Comparison of ENCODE assay signal across 1 cellular context in the genomic region with DNA sequence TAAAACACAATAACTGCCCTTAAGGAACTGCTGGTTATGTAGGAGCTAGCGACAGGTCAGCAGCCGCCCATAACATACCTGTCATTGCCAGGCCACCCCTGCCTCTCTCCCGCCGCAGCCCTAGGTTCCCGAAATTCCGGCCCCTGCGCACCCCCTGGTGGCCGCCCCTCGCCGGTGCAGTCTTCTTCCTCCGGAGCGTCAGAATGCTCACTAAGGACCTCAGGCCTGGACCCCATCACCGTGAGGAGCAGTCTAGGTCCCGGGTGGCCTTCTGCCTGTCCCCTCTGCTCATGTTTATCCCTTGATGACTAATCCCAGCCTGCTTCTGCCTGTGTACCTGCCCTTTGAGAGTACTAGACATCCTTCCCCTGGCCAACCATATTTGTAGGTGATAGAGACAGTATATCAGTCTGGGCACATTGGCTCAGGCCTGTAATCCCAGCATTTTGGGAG.
TF ChIP-seq lines count a peak whose summit lies in the region.

No MANE protein-coding gene starts in this region.

TF ChIP-seq in HepG2, 621 proteins besides CTCF, POLR2A, EP300 and RAD21 (continued from another document and continues in another):
- 0 out of 2 replicates have a peak, but pooled peaks have one; percentile 67 for TF ChIP-seq ZNF572 (CRISPR knock-in tag; IDR thresholded peaks at IDR 0.05)
- TF ChIP-seq SAP130 (CRISPR knock-in tag; IDR thresholded peaks at IDR 0.05; ENCODE audit: low read depth): peak; percentile 42; the same call in 1 of the 2 replicates
- peak; percentile 62; the same call in 1 of the 2 replicates for TF ChIP-seq ELF3 (CRISPR knock-in tag; IDR thresholded peaks at IDR 0.05)
- 0 out of 2 replicates have a peak, but pooled peaks have one; percentile 35 for TF ChIP-seq ZBTB20 (CRISPR knock-in tag; IDR thresholded peaks at IDR 0.05; ENCODE audit: borderline replicate concordance, low read depth)
- TF ChIP-seq, protein P1, sequence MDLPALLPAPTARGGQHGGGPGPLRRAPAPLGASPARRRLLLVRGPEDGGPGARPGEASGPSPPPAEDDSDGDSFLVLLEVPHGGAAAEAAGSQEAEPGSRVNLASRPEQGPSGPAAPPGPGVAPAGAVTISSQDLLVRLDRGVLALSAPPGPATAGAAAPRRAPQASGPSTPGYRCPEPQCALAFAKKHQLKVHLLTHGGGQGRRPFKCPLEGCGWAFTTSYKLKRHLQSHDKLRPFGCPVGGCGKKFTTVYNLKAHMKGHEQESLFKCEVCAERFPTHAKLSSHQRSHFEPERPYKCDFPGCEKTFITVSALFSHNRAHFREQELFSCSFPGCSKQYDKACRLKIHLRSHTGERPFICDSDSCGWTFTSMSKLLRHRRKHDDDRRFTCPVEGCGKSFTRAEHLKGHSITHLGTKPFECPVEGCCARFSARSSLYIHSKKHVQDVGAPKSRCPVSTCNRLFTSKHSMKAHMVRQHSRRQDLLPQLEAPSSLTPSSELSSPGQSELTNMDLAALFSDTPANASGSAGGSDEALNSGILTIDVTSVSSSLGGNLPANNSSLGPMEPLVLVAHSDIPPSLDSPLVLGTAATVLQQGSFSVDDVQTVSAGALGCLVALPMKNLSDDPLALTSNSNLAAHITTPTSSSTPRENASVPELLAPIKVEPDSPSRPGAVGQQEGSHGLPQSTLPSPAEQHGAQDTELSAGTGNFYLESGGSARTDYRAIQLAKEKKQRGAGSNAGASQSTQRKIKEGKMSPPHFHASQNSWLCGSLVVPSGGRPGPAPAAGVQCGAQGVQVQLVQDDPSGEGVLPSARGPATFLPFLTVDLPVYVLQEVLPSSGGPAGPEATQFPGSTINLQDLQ (CRISPR knock-in tag; IDR thresholded peaks at IDR 0.05): no peak
- TF ChIP-seq MYC (CRISPR knock-in tag; IDR thresholded peaks at IDR 0.05; ENCODE audit: borderline replicate concordance): peak; percentile 29; the same call in 1 of the 2 replicates
- TF ChIP-seq, protein P2, sequence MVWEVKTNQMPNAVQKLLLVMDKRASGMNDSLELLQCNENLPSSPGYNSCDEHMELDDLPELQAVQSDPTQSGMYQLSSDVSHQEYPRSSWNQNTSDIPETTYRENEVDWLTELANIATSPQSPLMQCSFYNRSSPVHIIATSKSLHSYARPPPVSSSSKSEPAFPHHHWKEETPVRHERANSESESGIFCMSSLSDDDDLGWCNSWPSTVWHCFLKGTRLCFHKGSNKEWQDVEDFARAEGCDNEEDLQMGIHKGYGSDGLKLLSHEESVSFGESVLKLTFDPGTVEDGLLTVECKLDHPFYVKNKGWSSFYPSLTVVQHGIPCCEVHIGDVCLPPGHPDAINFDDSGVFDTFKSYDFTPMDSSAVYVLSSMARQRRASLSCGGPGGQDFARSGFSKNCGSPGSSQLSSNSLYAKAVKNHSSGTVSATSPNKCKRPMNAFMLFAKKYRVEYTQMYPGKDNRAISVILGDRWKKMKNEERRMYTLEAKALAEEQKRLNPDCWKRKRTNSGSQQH (CRISPR knock-in tag; IDR thresholded peaks at IDR 0.05; ENCODE audit: low read depth): no peak
- TF ChIP-seq, protein P3, sequence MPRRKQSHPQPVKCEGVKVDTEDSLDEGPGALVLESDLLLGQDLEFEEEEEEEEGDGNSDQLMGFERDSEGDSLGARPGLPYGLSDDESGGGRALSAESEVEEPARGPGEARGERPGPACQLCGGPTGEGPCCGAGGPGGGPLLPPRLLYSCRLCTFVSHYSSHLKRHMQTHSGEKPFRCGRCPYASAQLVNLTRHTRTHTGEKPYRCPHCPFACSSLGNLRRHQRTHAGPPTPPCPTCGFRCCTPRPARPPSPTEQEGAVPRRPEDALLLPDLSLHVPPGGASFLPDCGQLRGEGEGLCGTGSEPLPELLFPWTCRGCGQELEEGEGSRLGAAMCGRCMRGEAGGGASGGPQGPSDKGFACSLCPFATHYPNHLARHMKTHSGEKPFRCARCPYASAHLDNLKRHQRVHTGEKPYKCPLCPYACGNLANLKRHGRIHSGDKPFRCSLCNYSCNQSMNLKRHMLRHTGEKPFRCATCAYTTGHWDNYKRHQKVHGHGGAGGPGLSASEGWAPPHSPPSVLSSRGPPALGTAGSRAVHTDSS (CRISPR knock-in tag; conservative IDR thresholded peaks at IDR 0.05): no peak
- no peak for TF ChIP-seq MBD4 (IDR thresholded peaks at IDR 0.05; ENCODE audit: borderline replicate concordance, low read length)
- TF ChIP-seq, protein P4, sequence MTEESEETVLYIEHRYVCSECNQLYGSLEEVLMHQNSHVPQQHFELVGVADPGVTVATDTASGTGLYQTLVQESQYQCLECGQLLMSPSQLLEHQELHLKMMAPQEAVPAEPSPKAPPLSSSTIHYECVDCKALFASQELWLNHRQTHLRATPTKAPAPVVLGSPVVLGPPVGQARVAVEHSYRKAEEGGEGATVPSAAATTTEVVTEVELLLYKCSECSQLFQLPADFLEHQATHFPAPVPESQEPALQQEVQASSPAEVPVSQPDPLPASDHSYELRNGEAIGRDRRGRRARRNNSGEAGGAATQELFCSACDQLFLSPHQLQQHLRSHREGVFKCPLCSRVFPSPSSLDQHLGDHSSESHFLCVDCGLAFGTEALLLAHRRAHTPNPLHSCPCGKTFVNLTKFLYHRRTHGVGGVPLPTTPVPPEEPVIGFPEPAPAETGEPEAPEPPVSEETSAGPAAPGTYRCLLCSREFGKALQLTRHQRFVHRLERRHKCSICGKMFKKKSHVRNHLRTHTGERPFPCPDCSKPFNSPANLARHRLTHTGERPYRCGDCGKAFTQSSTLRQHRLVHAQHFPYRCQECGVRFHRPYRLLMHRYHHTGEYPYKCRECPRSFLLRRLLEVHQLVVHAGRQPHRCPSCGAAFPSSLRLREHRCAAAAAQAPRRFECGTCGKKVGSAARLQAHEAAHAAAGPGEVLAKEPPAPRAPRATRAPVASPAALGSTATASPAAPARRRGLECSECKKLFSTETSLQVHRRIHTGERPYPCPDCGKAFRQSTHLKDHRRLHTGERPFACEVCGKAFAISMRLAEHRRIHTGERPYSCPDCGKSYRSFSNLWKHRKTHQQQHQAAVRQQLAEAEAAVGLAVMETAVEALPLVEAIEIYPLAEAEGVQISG (CRISPR knock-in tag; IDR thresholded peaks at IDR 0.05): peak; percentile 60; the same call in 1 of the 2 replicates
- no peak for TF ChIP-seq SP1 (IDR thresholded peaks at IDR 0.05)
- TF ChIP-seq SP1 (CRISPR knock-in tag; IDR thresholded peaks at IDR 0.05): no peak
- no peak for TF ChIP-seq NPAS2 (CRISPR knock-in tag; IDR thresholded peaks at IDR 0.05; ENCODE audit: borderline replicate concordance)
- no peak for TF ChIP-seq ZNF720 (CRISPR knock-in tag; IDR thresholded peaks at IDR 0.05)
- no peak for TF ChIP-seq ZFP36L2 (CRISPR knock-in tag; IDR thresholded peaks at IDR 0.05)
- TF ChIP-seq, protein P5, sequence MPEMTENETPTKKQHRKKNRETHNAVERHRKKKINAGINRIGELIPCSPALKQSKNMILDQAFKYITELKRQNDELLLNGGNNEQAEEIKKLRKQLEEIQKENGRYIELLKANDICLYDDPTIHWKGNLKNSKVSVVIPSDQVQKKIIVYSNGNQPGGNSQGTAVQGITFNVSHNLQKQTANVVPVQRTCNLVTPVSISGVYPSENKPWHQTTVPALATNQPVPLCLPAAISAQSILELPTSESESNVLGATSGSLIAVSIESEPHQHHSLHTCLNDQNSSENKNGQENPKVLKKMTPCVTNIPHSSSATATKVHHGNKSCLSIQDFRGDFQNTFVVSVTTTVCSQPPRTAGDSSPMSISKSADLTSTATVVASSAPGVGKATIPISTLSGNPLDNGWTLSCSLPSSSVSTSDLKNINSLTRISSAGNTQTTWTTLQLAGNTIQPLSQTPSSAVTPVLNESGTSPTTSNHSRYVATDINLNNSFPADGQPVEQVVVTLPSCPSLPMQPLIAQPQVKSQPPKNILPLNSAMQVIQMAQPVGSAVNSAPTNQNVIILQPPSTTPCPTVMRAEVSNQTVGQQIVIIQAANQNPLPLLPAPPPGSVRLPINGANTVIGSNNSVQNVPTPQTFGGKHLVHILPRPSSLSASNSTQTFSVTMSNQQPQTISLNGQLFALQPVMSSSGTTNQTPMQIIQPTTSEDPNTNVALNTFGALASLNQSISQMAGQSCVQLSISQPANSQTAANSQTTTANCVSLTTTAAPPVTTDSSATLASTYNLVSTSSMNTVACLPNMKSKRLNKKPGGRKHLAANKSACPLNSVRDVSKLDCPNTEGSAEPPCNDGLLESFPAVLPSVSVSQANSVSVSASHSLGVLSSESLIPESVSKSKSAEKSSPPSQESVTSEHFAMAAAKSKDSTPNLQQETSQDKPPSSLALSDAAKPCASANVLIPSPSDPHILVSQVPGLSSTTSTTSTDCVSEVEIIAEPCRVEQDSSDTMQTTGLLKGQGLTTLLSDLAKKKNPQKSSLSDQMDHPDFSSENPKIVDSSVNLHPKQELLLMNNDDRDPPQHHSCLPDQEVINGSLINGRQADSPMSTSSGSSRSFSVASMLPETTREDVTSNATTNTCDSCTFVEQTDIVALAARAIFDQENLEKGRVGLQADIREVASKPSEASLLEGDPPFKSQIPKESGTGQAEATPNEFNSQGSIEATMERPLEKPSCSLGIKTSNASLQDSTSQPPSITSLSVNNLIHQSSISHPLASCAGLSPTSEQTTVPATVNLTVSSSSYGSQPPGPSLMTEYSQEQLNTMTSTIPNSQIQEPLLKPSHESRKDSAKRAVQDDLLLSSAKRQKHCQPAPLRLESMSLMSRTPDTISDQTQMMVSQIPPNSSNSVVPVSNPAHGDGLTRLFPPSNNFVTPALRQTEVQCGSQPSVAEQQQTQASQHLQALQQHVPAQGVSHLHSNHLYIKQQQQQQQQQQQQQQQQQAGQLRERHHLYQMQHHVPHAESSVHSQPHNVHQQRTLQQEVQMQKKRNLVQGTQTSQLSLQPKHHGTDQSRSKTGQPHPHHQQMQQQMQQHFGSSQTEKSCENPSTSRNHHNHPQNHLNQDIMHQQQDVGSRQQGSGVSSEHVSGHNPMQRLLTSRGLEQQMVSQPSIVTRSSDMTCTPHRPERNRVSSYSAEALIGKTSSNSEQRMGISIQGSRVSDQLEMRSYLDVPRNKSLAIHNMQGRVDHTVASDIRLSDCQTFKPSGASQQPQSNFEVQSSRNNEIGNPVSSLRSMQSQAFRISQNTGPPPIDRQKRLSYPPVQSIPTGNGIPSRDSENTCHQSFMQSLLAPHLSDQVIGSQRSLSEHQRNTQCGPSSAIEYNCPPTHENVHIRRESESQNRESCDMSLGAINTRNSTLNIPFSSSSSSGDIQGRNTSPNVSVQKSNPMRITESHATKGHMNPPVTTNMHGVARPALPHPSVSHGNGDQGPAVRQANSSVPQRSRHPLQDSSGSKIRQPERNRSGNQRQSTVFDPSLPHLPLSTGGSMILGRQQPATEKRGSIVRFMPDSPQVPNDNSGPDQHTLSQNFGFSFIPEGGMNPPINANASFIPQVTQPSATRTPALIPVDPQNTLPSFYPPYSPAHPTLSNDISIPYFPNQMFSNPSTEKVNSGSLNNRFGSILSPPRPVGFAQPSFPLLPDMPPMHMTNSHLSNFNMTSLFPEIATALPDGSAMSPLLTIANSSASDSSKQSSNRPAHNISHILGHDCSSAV (CRISPR knock-in tag; IDR thresholded peaks at IDR 0.05; ENCODE audit: borderline replicate concordance): no peak
- TF ChIP-seq NFYC (CRISPR knock-in tag; IDR thresholded peaks at IDR 0.05): no peak
- TF ChIP-seq ZFX (CRISPR knock-in tag; IDR thresholded peaks at IDR 0.05; ENCODE audit: low read depth): peak; percentile 37; the same call in 1 of the 2 replicates
- no peak for TF ChIP-seq IKZF4 (CRISPR knock-in tag; IDR thresholded peaks at IDR 0.05; ENCODE audit: borderline replicate concordance, low read depth, not compliant biosample characterization)
- 0 out of 2 replicates have a peak, but pooled peaks have one; percentile 57 for TF ChIP-seq CBX5 (CRISPR knock-in tag; IDR thresholded peaks at IDR 0.05; ENCODE audit: borderline replicate concordance)
- peak; percentile 51; the same call in 1 of the 2 replicates for TF ChIP-seq GABPB1 (CRISPR knock-in tag; IDR thresholded peaks at IDR 0.05)
- TF ChIP-seq ZNF546 (CRISPR knock-in tag; conservative IDR thresholded peaks at IDR 0.05): no peak
- TF ChIP-seq, protein P6, sequence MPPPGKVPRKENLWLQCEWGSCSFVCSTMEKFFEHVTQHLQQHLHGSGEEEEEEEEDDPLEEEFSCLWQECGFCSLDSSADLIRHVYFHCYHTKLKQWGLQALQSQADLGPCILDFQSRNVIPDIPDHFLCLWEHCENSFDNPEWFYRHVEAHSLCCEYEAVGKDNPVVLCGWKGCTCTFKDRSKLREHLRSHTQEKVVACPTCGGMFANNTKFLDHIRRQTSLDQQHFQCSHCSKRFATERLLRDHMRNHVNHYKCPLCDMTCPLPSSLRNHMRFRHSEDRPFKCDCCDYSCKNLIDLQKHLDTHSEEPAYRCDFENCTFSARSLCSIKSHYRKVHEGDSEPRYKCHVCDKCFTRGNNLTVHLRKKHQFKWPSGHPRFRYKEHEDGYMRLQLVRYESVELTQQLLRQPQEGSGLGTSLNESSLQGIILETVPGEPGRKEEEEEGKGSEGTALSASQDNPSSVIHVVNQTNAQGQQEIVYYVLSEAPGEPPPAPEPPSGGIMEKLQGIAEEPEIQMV (CRISPR knock-in tag; IDR thresholded peaks at IDR 0.05; ENCODE audit: low read depth): no peak
- TF ChIP-seq ZNF614 (CRISPR knock-in tag; IDR thresholded peaks at IDR 0.05; ENCODE audit: borderline replicate concordance): 0 out of 2 replicates have a peak, but pooled peaks have one; percentile 34
- no peak for TF ChIP-seq FOXK1 (CRISPR knock-in tag; IDR thresholded peaks at IDR 0.05; ENCODE audit: borderline replicate concordance, low read depth)
- no peak for TF ChIP-seq ZNF557 (CRISPR knock-in tag; IDR thresholded peaks at IDR 0.05)
- TF ChIP-seq EEA1 (CRISPR knock-in tag; IDR thresholded peaks at IDR 0.05; ENCODE audit: borderline replicate concordance): no peak; the same call in 1 of the 2 replicates
- TF ChIP-seq, protein P7, sequence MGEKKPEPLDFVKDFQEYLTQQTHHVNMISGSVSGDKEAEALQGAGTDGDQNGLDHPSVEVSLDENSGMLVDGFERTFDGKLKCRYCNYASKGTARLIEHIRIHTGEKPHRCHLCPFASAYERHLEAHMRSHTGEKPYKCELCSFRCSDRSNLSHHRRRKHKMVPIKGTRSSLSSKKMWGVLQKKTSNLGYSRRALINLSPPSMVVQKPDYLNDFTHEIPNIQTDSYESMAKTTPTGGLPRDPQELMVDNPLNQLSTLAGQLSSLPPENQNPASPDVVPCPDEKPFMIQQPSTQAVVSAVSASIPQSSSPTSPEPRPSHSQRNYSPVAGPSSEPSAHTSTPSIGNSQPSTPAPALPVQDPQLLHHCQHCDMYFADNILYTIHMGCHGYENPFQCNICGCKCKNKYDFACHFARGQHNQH (CRISPR knock-in tag; IDR thresholded peaks at IDR 0.05): no peak
- TF ChIP-seq ZFP90 (CRISPR knock-in tag; IDR thresholded peaks at IDR 0.05; ENCODE audit: borderline replicate concordance): peak; percentile 75; the same call in 1 of the 2 replicates
- TF ChIP-seq SKI (IDR thresholded peaks at IDR 0.05; ENCODE audit: partially characterized antibody): no peak
- TF ChIP-seq FOXM1 (CRISPR knock-in tag; IDR thresholded peaks at IDR 0.05): no peak
- TF ChIP-seq ZNF44 (CRISPR knock-in tag; IDR thresholded peaks at IDR 0.05): no peak
- TF ChIP-seq, protein P8, sequence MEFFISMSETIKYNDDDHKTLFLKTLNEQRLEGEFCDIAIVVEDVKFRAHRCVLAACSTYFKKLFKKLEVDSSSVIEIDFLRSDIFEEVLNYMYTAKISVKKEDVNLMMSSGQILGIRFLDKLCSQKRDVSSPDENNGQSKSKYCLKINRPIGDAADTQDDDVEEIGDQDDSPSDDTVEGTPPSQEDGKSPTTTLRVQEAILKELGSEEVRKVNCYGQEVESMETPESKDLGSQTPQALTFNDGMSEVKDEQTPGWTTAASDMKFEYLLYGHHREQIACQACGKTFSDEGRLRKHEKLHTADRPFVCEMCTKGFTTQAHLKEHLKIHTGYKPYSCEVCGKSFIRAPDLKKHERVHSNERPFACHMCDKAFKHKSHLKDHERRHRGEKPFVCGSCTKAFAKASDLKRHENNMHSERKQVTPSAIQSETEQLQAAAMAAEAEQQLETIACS (CRISPR knock-in tag; IDR thresholded peaks at IDR 0.05): no peak
- TF ChIP-seq RFXANK (CRISPR knock-in tag; IDR thresholded peaks at IDR 0.05): no peak
- no peak for TF ChIP-seq ZNF460 (CRISPR knock-in tag; IDR thresholded peaks at IDR 0.05; ENCODE audit: borderline replicate concordance)
- no peak for TF ChIP-seq ZNF331 (CRISPR knock-in tag; IDR thresholded peaks at IDR 0.05)
